ENCODE assay signal across 37 cellular contexts in the genomic region with DNA sequence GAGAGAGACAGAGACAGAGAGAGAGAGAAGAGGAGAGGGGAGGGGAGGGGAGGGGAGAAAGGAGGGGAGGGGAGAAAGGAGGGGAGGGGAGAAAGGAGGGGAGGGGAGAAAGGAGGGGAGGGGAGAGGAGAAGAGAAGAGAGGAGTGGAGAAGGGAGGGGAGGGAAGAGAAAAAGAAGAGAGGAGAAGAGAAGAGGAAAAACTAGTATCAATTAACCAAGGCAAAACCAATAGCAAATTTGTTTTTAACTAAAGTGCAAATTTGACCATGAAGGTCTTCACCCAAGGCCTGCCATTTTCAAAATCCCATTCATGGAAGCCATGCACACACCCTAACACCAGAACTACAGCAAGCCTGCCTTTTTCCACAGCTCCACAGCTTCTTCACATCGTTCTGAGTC. TPM values are rescaled to one million over a fixed set of nuclear protein-coding genes. Genes with fewer than 3 reads are reported as not detected.
"Had no signal": no experiment of that assay in that cellular context is flagged by ENCODE, and none has a peak within 500 bp of the region (broad histone marks: within the 10 kb centered on the region; RNA-seq: fewer than 3 reads in every experiment).

No MANE protein-coding gene starts in this region.

- H3K4me3 ChIP-seq: MG63 had no signal

- H3K36me3 ChIP-seq: MG63 had no signal

- H3K27me3 ChIP-seq: MG63 had no signal

- H3K9me3 ChIP-seq: MG63 had no signal

- DNase-seq: Karpas-422, Kasumi-1, MG63, MM.1S, MV-4-11, NCI-H1048, NCI-H1092, NCI-H1092 treated with DMSO at 0.1 percent for 48 hours, NCI-H1105, NCI-H1105 treated with DMSO at 0.1 percent for 48 hours, NCI-H1417, NCI-H1417 treated with DMSO at 0.1 percent for 48 hours, NCI-H1436, NCI-H1436 treated with DMSO at 0.1 percent for 48 hours, NCI-H146, NCI-H1694, NCI-H1694 treated with DMSO at 0.1 percent for 48 hours, NCI-H187, NCI-H187 treated with DMSO at 0.1 percent for 48 hours, NCI-H1930, NCI-H2029, NCI-H2029 treated with DMSO at 0.1 percent for 48 hours, NCI-H2081, NCI-H2081 treated with DMSO at 0.1 percent for 48 hours, NCI-H2107, NCI-H2171, NCI-H2171 treated with DMSO at 0.1 percent for 48 hours, NCI-H2227 treated with DMSO at 0.1 percent for 48 hours, NCI-H226, NCI-H345, NCI-H446, NCI-H446 treated with DMSO at 0.1 percent for 48 hours, NCI-H510A, NCI-H510A treated with DMSO at 0.1 percent for 48 hours had no signal

RNA-seq across cellular contexts. Expression of gene GRIN2A, which starts 16.6 kb away (rescaled TPM):
- total RNA-seq: LHCN-M2, MCF 10A, NCI-H460 had no signal
